In genomic region chr1:228084797-228085196, GRCh38 we compare ENCODE assay signal across 9 cellular contexts. TPM values are rescaled to one million over a fixed set of nuclear protein-coding genes. Genes with fewer than 3 reads are reported as not detected.
DNase-seq lines count a peak whose midpoint lies in the region; ATAC-seq, FAIRE-seq and TF ChIP-seq lines count a peak whose summit lies in the region.
"Had no signal": no experiment of that assay in that cellular context is flagged by ENCODE, and none has a peak within 500 bp of the region (broad histone marks: within the 10 kb centered on the region; RNA-seq: fewer than 3 reads in every experiment).

No MANE protein-coding gene starts in this region.

- no peaks in the 10 kb centered on the region for H3K27me3 Mint-ChIP-seq in Calu3 (ENCODE audit: unreplicated experiment)

- H3K36me3 ChIP-seq in RWPE2 (ENCODE audit: low read depth) = peaks cover 29% of the 10 kb centered on the region
- peaks cover 0 to 9% (median 4%) of the 10 kb centered on the region in 4 donors for H3K36me3 ChIP-seq in esophagus muscularis mucosa
- H3K36me3 ChIP-seq in pancreas = no peaks in the 10 kb centered on the region
- H3K36me3 ChIP-seq in WERI-Rb-1 = peaks cover 3% of the 10 kb centered on the region

- intact Hi-C loops in Calu3 (cut with micrococcal nuclease; ENCODE audit: unreplicated experiment) (loop anchor here (1.0 kb wide), 1 partner anchor 47 kb away; no protein-coding TSS in a partner anchor), esophagus muscularis mucosa (cut with DNase I) (loop anchor here (10.0 kb wide), 1 partner anchor 320 kb away; no protein-coding TSS in a partner anchor), pancreas (cut with DNase I) (no loop called here)

- H3K27ac Mint-ChIP-seq in Calu3 (ENCODE audit: unreplicated experiment) = peak overlapping the region; percentile 97

- H3K27ac ChIP-seq in RWPE2 (ENCODE audit: poor library complexity, severe bottlenecking) (peak overlapping the region; percentile 73), esophagus muscularis mucosa (replicated peaks in 1 of 4) (peak overlapping the region; percentile 96 to 100 (median 100)), pancreas (peak overlapping the region in 3 of 4 donors; percentile 13 to 99 (median 65)), WERI-Rb-1 (no peak overlapping the region)

- FAIRE-seq in pancreas (lab: Jason Lieb, UNC) = no peak

- 63% methylated on average over 5 of the region's 5 CpGs for WGBS in esophagus muscularis mucosa
- WGBS in pancreas, 2 donors = 19 to 20% methylated on average over 5 of the region's 5 CpGs

- no TSS peak for BruUV-seq in Calu3 (replicated peaks; lab: Mats Ljungman, UMichigan)

- H3K27me3 ChIP-seq in RWPE2 (ENCODE audit: insufficient read depth, poor library complexity, severe bottlenecking) = no peaks in the 10 kb centered on the region
- H3K27me3 ChIP-seq in esophagus muscularis mucosa = no peaks in the 10 kb centered on the region
- no peaks in the 10 kb centered on the region for H3K27me3 ChIP-seq in pancreas
- no peaks in the 10 kb centered on the region for H3K27me3 ChIP-seq in WERI-Rb-1 (ENCODE audit: insufficient read depth, low read depth, severe bottlenecking)

- peaks cover 69% of the 10 kb centered on the region for H3K4me1 Mint-ChIP-seq in Calu3 (ENCODE audit: low read depth, unreplicated experiment)

- no peak for ATAC-seq in RWPE2 (ENCODE audit: low read depth)
- no peak for ATAC-seq in pancreas
- ATAC-seq in GM19328 (IDR thresholded peaks at IDR 0.05; ENCODE audit: unreplicated experiment) = no peak

- peak overlapping the region; percentile 89 for H3K4me3 Mint-ChIP-seq in Calu3 (ENCODE audit: low read depth, unreplicated experiment)

- TF ChIP-seq CTCF in Calu3 (IDR thresholded peaks at IDR 0.05; ENCODE audit: unreplicated experiment) = no peak
- TF ChIP-seq CTCF in RWPE2 (IDR thresholded peaks at IDR 0.05; ENCODE audit: poor library complexity, severe bottlenecking) = no peak
- TF ChIP-seq CTCF in esophagus muscularis mucosa (IDR thresholded peaks at IDR 0.05) = no peak
- no peak for TF ChIP-seq CTCF in pancreas (IDR thresholded peaks at IDR 0.05)
- TF ChIP-seq CTCF in WERI-Rb-1 (IDR thresholded peaks at IDR 0.05; ENCODE audit: low read depth, low read length) = no peak

- no peaks in the 10 kb centered on the region for H3K9me3 Mint-ChIP-seq in Calu3 (ENCODE audit: low read depth, unreplicated experiment)

- TF ChIP-seq EP300 in esophagus muscularis mucosa (IDR thresholded peaks at IDR 0.05) = no peak

- TF ChIP-seq POLR2A in esophagus muscularis mucosa (IDR thresholded peaks at IDR 0.05; ENCODE audit: low read depth) = no peak

- no peaks in the 10 kb centered on the region for H3K9me3 ChIP-seq in RWPE2 (ENCODE audit: severe bottlenecking)
- H3K9me3 ChIP-seq in esophagus muscularis mucosa = no peaks in the 10 kb centered on the region
- no peaks in the 10 kb centered on the region for H3K9me3 ChIP-seq in pancreas
- H3K9me3 ChIP-seq in WERI-Rb-1 (ENCODE audit: severe bottlenecking) = no peaks in the 10 kb centered on the region

- DNase-seq in Calu3 (no peak), RWPE2 (ENCODE audit: low spot score) (no peak), esophagus muscularis mucosa (ENCODE audit: extremely low spot score) (no peak), pancreas (peak in 1 of 6 donors; percentile 30), NCI-H2107 (lab: John Stamatoyannopoulos, UW) (no peak), NCI-H1417 (lab: John Stamatoyannopoulos, UW) (no peak), WERI-Rb-1 (no peak)
- DNase-seq: NCI-H1092 had no signal

- CTCF ChIA-PET in Calu3 (lab: Charles Lee) = interaction anchor here (0.9 kb wide), 1 partner anchor 80 kb away, joined by 3 read pairs; no protein-coding TSS in a partner anchor

- H3K36me3 Mint-ChIP-seq in Calu3 (ENCODE audit: insufficient read depth, unreplicated experiment) = peaks cover 88% of the 10 kb centered on the region

- H3K4me3 ChIP-seq in RWPE2 (ENCODE audit: severe bottlenecking) (peak overlapping the region; percentile 88), esophagus muscularis mucosa (peak overlapping the region; percentile 79 to 99 (median 96)), pancreas (peak overlapping the region in 3 of 4 donors; percentile 85 to 96 (median 86)), WERI-Rb-1 (ENCODE audit: low read depth, low read length) (no peak overlapping the region)

- peaks cover 44% of the 10 kb centered on the region for H3K4me1 ChIP-seq in RWPE2 (ENCODE audit: insufficient read depth, poor library complexity, severe bottlenecking)
- peaks cover 67 to 87% (median 78%) of the 10 kb centered on the region in 4 donors for H3K4me1 ChIP-seq in esophagus muscularis mucosa
- H3K4me1 ChIP-seq in pancreas = peaks cover 54 to 69% (median 57%) of the 10 kb centered on the region in 3 donors

RNA-seq across cellular contexts. Expression of gene ARF1, which starts 2.3 kb away (rescaled TPM):
- 510 and 512 TPM in 2 replicates for total RNA-seq in Calu3 (2022)
- total RNA-seq in esophagus muscularis mucosa = 100 to 1,000 TPM; 238 to 392 (median 346) TPM
- total RNA-seq in pancreas = 100 to 1,000 TPM; 160 to 251 (median 205) TPM
- 100 to 1,000 TPM; 167 to 234 TPM for polyA plus RNA-seq in pancreas

RNA-seq across cellular contexts. Expression of gene C1orf35, which starts 18.3 kb away (rescaled TPM):
- total RNA-seq in Calu3 (2022) (38.1 and 39.3 TPM in 2 replicates), esophagus muscularis mucosa (10 to 100 TPM; 11.2 to 24.3 (median 11.9) TPM), pancreas (1 to 10 TPM; 6.3 to 9.3 (median 7.8) TPM)
- 10 to 100 TPM; 18.9 to 33.2 TPM for polyA plus RNA-seq in pancreas

RNA-seq across cellular contexts. Expression of gene MRPL55, which starts 24.3 kb away (rescaled TPM):
- total RNA-seq in Calu3 (2022) = 69.1 and 72.3 TPM in 2 replicates
- total RNA-seq in esophagus muscularis mucosa = 10 to 100 TPM; 52.3 to 64.9 (median 60.1) TPM
- 10 to 100 TPM; 18.1 to 24.7 (median 23.9) TPM for total RNA-seq in pancreas
- 100 to 1,000 TPM; 103 to 113 TPM for polyA plus RNA-seq in pancreas

RNA-seq across cellular contexts. Expression of gene GUK1, which starts 55.3 kb away (rescaled TPM):
- total RNA-seq in Calu3 (2022) = 238 and 262 TPM in 2 replicates
- 100 to 1,000 TPM; 292 to 354 (median 305) TPM for total RNA-seq in esophagus muscularis mucosa
- total RNA-seq in pancreas = 100 to 1,000 TPM in 2 of 6 donors, 10 to 100 TPM in 4; 71.5 to 114 (median 98.6) TPM
- 100 to 1,000 TPM; 317 TPM for polyA plus RNA-seq in pancreas

Comparison
In these comparisons a context has a peak if more than half of its experiments do, and no peak if none do; other contexts are left out.
1. intact Hi-C loops: an anchor here in Calu3 (1.0 kb wide) and esophagus muscularis mucosa (10.0 kb wide); none called in pancreas.